In genomic region chr12:109393437-109394345, GRCh38 we compare ENCODE assay signal across 8 cellular contexts.
A peak's percentile ranks its signal among the peaks of the same experiment; 100 is the strongest.
DNase-seq lines count a peak whose midpoint lies in the region; ATAC-seq and TF ChIP-seq lines count a peak whose summit lies in the region.

No MANE protein-coding gene starts in this region.

- ATAC-seq in GM21423 (IDR thresholded peaks at IDR 0.05; ENCODE audit: unreplicated experiment) (no peak), HG03139 (IDR thresholded peaks at IDR 0.05; ENCODE audit: unreplicated experiment) (no peak)

- H3K4me3 ChIP-seq in astrocyte of the cerebellum (ENCODE audit: low read depth, low read length): no peak overlapping the region

- peak; percentile 99 for TF ChIP-seq CTCF in astrocyte of the cerebellum (IDR thresholded peaks at IDR 0.05; ENCODE audit: low read depth, low read length, missing control alignments)

- peak; percentile 88 for DNase-seq in GM03348 (ENCODE audit: low spot score)
- peak; percentile 78 for DNase-seq in LoVo (ENCODE audit: low spot score)
- peak; percentile 59 for DNase-seq in RPMI8226
- peak; percentile 27 for DNase-seq in astrocyte of the cerebellum (ENCODE audit: low read depth)
- DNase-seq in iPS DF 19.7 (ENCODE audit: low read depth, low spot score): peak; percentile 17
- peak; percentile 18 for DNase-seq in smooth muscle cell of the brain vasculature (ENCODE audit: low read depth, low spot score)

- in situ Hi-C loops in astrocyte of the cerebellum (cut with HindIII; ENCODE audit: low sequenced_read_pairs): loop anchor here (25.0 kb wide), 1 partner anchor 281 kb away; the partner anchor contains the start of gene ACACB

Comparison
In these comparisons a context has a peak if more than half of its experiments do, and no peak if none do; other contexts are left out.
1. DNase-seq: peak in every context shown above with its lines; median percentile 88 in GM03348; 78 in LoVo; 59 in RPMI8226; 27 in astrocyte of the cerebellum; 18 in smooth muscle cell of the brain vasculature; 17 in iPS DF 19.7.